In genomic region chr16:30378236-30379164, GRCh38 we compare ENCODE assay signal across 8 cellular contexts. TPM values are rescaled to one million over a fixed set of nuclear protein-coding genes. Genes with fewer than 3 reads are reported as not detected.
A peak's percentile ranks its signal among the peaks of the same experiment; 100 is the strongest.
DNase-seq lines count a peak whose midpoint lies in the region; TF ChIP-seq lines count a peak whose summit lies in the region.

No MANE protein-coding gene starts in this region.

- H3K18ac ChIP-seq in H9 (ENCODE audit: insufficient read length, low read depth, low read length) = peak overlapping the region; percentile 73

- H3K27me3 ChIP-seq in H9 (ENCODE audit: insufficient read depth, low read length) (no peaks in the 10 kb centered on the region), neural progenitor cell (no peaks in the 10 kb centered on the region), stomach smooth muscle (ENCODE audit: control insufficient read depth in 1 of 2, insufficient read depth in 2 of 2, low read length in 2 of 2) (no peaks in the 10 kb centered on the region)

- no peak overlapping the region for H4K5ac ChIP-seq in H9 (ENCODE audit: insufficient read length, low read depth, low read length)

- H3K23me2 ChIP-seq in H9 (ENCODE audit: insufficient read length, low read depth, low read length, poor library complexity, severe bottlenecking) = peaks cover 13% of the 10 kb centered on the region

- no peak overlapping the region for H2BK15ac ChIP-seq in H9 (ENCODE audit: low read depth, low read length)

- H4K20me1 ChIP-seq in H9 (ENCODE audit: control insufficient read depth, insufficient read depth, insufficient read length) (no peaks in the 10 kb centered on the region), neural progenitor cell (ENCODE audit: low read depth) (peaks cover 6% of the 10 kb centered on the region)

- H3K27ac ChIP-seq in H9 (ENCODE audit: insufficient read length, low read depth, low read length) (peak overlapping the region; percentile 50), neural progenitor cell (peak overlapping the region; percentile 99), stomach smooth muscle (ENCODE audit: low read length) (peak overlapping the region; percentile 100)

- in situ Hi-C loops in G401 (cut with HindIII; ENCODE audit: low sequenced_read_pairs) = no loop called here

- H3K79me2 ChIP-seq in H9 (ENCODE audit: insufficient read depth, low read length) = no peaks in the 10 kb centered on the region
- H3K79me2 ChIP-seq in neural progenitor cell (ENCODE audit: low read depth) = peaks cover 16% of the 10 kb centered on the region

- H3K27ac Mint-ChIP-seq in H9 (peak overlapping the region; percentile 99 to 100 (median 99)), neural progenitor cell (peak overlapping the region; percentile 94)

- H3K4me3 Mint-ChIP-seq in H9 (peak overlapping the region; percentile 87 to 95), neural progenitor cell (peak overlapping the region; percentile 95)

- H4K8ac ChIP-seq in H9 (replicated peaks; ENCODE audit: insufficient read length, low read depth, low read length) = no peak overlapping the region

- H3K4me1 Mint-ChIP-seq in H9 (peaks cover 20 to 40% of the 10 kb centered on the region in 2 experiments), neural progenitor cell (peaks cover 31% of the 10 kb centered on the region)

- DNase-seq in G401 (ENCODE audit: low spot score) = peak; percentile 99
- DNase-seq in H9 = peak; percentile 98
- peak; percentile 96 for DNase-seq in M059J (ENCODE audit: low read depth)
- peak; percentile 99 for DNase-seq in activated gamma-delta T cell (lab: John Stamatoyannopoulos, UW)
- DNase-seq in fibroblast of villous mesenchyme (ENCODE audit: low read depth) = peak; percentile 98
- DNase-seq in neural progenitor cell (ENCODE audit: low spot score) = peak; percentile 100

- H3K36me3 Mint-ChIP-seq in H9 (ENCODE audit: insufficient read depth in 1 of 3, low read depth in 3 of 3) (peaks cover 2 to 4% (median 2%) of the 10 kb centered on the region in 3 experiments; a peak in 4 of 7 replicates), neural progenitor cell (peaks cover 3% of the 10 kb centered on the region)

- no peak overlapping the region for H2AK5ac ChIP-seq in H9 (ENCODE audit: insufficient read length, low read length)

- H3K9ac ChIP-seq in H9 (ENCODE audit: extremely low read depth, insufficient read length, low read length) (peak overlapping the region; percentile 76), neural progenitor cell (peak overlapping the region; percentile 53), stomach smooth muscle (ENCODE audit: low read length in 2 of 2) (peak overlapping the region; percentile 94 to 99)

- H3K56ac ChIP-seq in H9 (ENCODE audit: insufficient read length, low read depth, low read length) = no peak overlapping the region

- H3K36me3 ChIP-seq in neural progenitor cell (no peaks in the 10 kb centered on the region), stomach smooth muscle (ENCODE audit: control insufficient read depth in 2 of 2, insufficient read depth in 2 of 2, low read length in 2 of 2) (peaks cover 0 to 3% of the 10 kb centered on the region in 2 donors)

- H4K91ac ChIP-seq in H9 (ENCODE audit: insufficient read length, low read depth, low read length) = no peak overlapping the region

- no peak overlapping the region for H3K4ac ChIP-seq in H9 (ENCODE audit: low read depth, low read length)

- H3K23ac ChIP-seq in H9 (ENCODE audit: insufficient read length, low read depth, low read length) = no peak overlapping the region

- H3K4me3 ChIP-seq in fibroblast of villous mesenchyme (ENCODE audit: low read depth, low read length) (peak overlapping the region; percentile 79), neural progenitor cell (peak overlapping the region; percentile 62), stomach smooth muscle (ENCODE audit: low read length in 2 of 2) (peak overlapping the region; percentile 92 to 93)

- no peak overlapping the region for H2BK5ac ChIP-seq in H9 (ENCODE audit: insufficient read length, low read length)

- WGBS in H9 (ENCODE audit: extremely low coverage, insufficient read length, low lambda C conversion rate) = no CpG with 5 or more reads among the region's 68 CpGs

- no peaks in the 10 kb centered on the region for H3K9me3 ChIP-seq in H9 (ENCODE audit: control insufficient read depth, low read depth, low read length)
- no peaks in the 10 kb centered on the region for H3K9me3 ChIP-seq in neural progenitor cell (ENCODE audit: low read depth)
- H3K9me3 ChIP-seq in stomach smooth muscle (ENCODE audit: control insufficient read depth in 2 of 2, low read length in 2 of 2) = no peaks in the 10 kb centered on the region

- 0 out of 3 replicates have a peak, but pooled peaks have one; percentile 8 for TF ChIP-seq CTCF in H9 (conservative IDR thresholded peaks at IDR 0.05)
- peak; percentile 20 for TF ChIP-seq CTCF in fibroblast of villous mesenchyme (IDR thresholded peaks at IDR 0.05; ENCODE audit: insufficient read depth, low read depth, low read length)
- TF ChIP-seq CTCF in neural progenitor cell (IDR thresholded peaks at IDR 0.05) = peak; percentile 30

- H3K27me3 Mint-ChIP-seq in H9 (ENCODE audit: low read depth) (no peaks in the 10 kb centered on the region; the same call in 1 of the 2 replicates), neural progenitor cell (ENCODE audit: insufficient read depth, low read depth) (no peaks in the 10 kb centered on the region)

- H3F3A ChIP-seq in neural progenitor cell (ENCODE audit: low read depth) = peaks cover 27% of the 10 kb centered on the region

- H3K9me3 Mint-ChIP-seq in H9 (peaks cover 0 to 2% of the 10 kb centered on the region in 2 experiments; a peak in 2 of 5 replicates), neural progenitor cell (no peaks in the 10 kb centered on the region)

- H3K14ac ChIP-seq in H9 (ENCODE audit: insufficient read depth, low read length) = peak overlapping the region; percentile 88

- no peaks in the 10 kb centered on the region for H3K79me1 ChIP-seq in H9 (ENCODE audit: insufficient read depth, low read depth, low read length, poor library complexity, severe bottlenecking)

- H2AFZ ChIP-seq in H9 (ENCODE audit: low read length) (no peak overlapping the region), neural progenitor cell (replicated peaks) (peak overlapping the region; percentile 13)

- H3K4me1 ChIP-seq in H9 (ENCODE audit: insufficient read depth, low read length) (no peaks in the 10 kb centered on the region; the same call in 1 of the 2 replicates), neural progenitor cell (peaks cover 19% of the 10 kb centered on the region), stomach smooth muscle (ENCODE audit: control insufficient read depth, insufficient read depth, low read length) (peaks cover 19% of the 10 kb centered on the region)

- H3K4me2 ChIP-seq in H9 (ENCODE audit: insufficient read depth, insufficient read length, low read length) = peak overlapping the region; percentile 55
- H3K4me2 ChIP-seq in neural progenitor cell = peak overlapping the region; percentile 79

- H2BK20ac ChIP-seq in H9 (ENCODE audit: low read depth, low read length, poor library complexity, severe bottlenecking) = no peak overlapping the region

- no peak overlapping the region for H2BK12ac ChIP-seq in H9 (ENCODE audit: insufficient read length, low read depth, low read length)

- peak; percentile 94 for TF ChIP-seq POLR2A in Raji (IDR thresholded peaks at IDR 0.05; ENCODE audit: insufficient read depth, low read depth, low read length)

- no peak overlapping the region for H3T11ph ChIP-seq in H9 (ENCODE audit: low read length)

- no peak overlapping the region for H2BK120ac ChIP-seq in H9 (ENCODE audit: low read depth, low read length, poor library complexity, severe bottlenecking)

RNA-seq across cellular contexts. Expression of gene SEPTIN1, which starts 3.9 kb away (rescaled TPM):
- total RNA-seq in G401 (2014; rRNA removed; shearing (Covaris generic)) = 0.10 and 0.86 TPM in 2 replicates
- total RNA-seq in H9 (2021) (1.4 and 2.5 TPM in 2 replicates), fibroblast of villous mesenchyme (0.43 TPM in 1 of 2 replicates, not detected in the other), neural progenitor cell (ENCODE audit: low replicate concordance) (1.1 TPM in 1 of 2 replicates, not detected in the other)
- 0.17 TPM in 1 of 2 replicates, not detected in the other for total RNA-seq in M059J (2014; rRNA removed; shearing (Covaris generic))

RNA-seq across cellular contexts. Expression of gene MYL11, which starts 3.9 kb away (rescaled TPM):
- 0.58 TPM in 1 of 2 replicates, not detected in the other for total RNA-seq in G401 (2014; rRNA removed; shearing (Covaris generic))
- 0.70 and 1.4 TPM in 2 replicates for total RNA-seq in H9 (2021)
- total RNA-seq in M059J (2014; rRNA removed; shearing (Covaris generic)) = not detected in 2 replicates
- not detected in 2 replicates for total RNA-seq in fibroblast of villous mesenchyme
- total RNA-seq in neural progenitor cell (ENCODE audit: low replicate concordance) = 0.68 and 4.1 TPM in 2 replicates

RNA-seq across cellular contexts. Expression of gene TBC1D10B, which starts 8.2 kb away (rescaled TPM):
- total RNA-seq in G401 (2014; rRNA removed; shearing (Covaris generic)) = 43.3 and 59.8 TPM in 2 replicates
- total RNA-seq in H9 (2021) = 25.6 and 25.8 TPM in 2 replicates
- 25.6 and 45.1 TPM in 2 replicates for total RNA-seq in M059J (2014; rRNA removed; shearing (Covaris generic))
- 37.1 and 37.7 TPM in 2 replicates for total RNA-seq in fibroblast of villous mesenchyme
- total RNA-seq in neural progenitor cell (ENCODE audit: low replicate concordance) = 8.2 and 23.4 TPM in 2 replicates

RNA-seq across cellular contexts. Expression of gene ZNF48, which starts 16.7 kb away (rescaled TPM):
- 30.4 and 41.8 TPM in 2 replicates for total RNA-seq in G401 (2014; rRNA removed; shearing (Covaris generic))
- 57.3 and 61.2 TPM in 2 replicates for total RNA-seq in H9 (2021)
- total RNA-seq in M059J (2014; rRNA removed; shearing (Covaris generic)) = 5.9 and 10.6 TPM in 2 replicates
- total RNA-seq in fibroblast of villous mesenchyme = 10.4 and 12.6 TPM in 2 replicates
- total RNA-seq in neural progenitor cell (ENCODE audit: low replicate concordance) = 39.3 and 41.8 TPM in 2 replicates

RNA-seq across cellular contexts. Expression of gene CD2BP2, which starts 23.4 kb away (rescaled TPM):
- total RNA-seq in G401 (2014; rRNA removed; shearing (Covaris generic)) = 82.4 and 84.3 TPM in 2 replicates
- total RNA-seq in H9 (2021) (90.1 and 90.2 TPM in 2 replicates), fibroblast of villous mesenchyme (35.1 and 40.6 TPM in 2 replicates), neural progenitor cell (ENCODE audit: low replicate concordance) (30.4 and 55.1 TPM in 2 replicates)
- total RNA-seq in M059J (2014; rRNA removed; shearing (Covaris generic)) = 34.8 and 64.7 TPM in 2 replicates

Comparison
In these comparisons a context has a peak if more than half of its experiments do, and no peak if none do; other contexts are left out.
1. Peak in every context shown above with its lines: DNase-seq, H3K4me3 ChIP-seq and H3K27ac ChIP-seq.
2. H3K27ac ChIP-seq: peak in every context shown above with its lines; median percentile 100 in stomach smooth muscle; 99 in neural progenitor cell; 50 in H9.